ENCODE assay signal across 10 cellular contexts in genomic region chr19:6500837-6501739, GRCh38. TPM values are rescaled to one million over a fixed set of nuclear protein-coding genes. Genes with fewer than 3 reads are reported as not detected.
A peak's percentile ranks its signal among the peaks of the same experiment; 100 is the strongest.
DNase-seq lines count a peak whose midpoint lies in the region; ATAC-seq and TF ChIP-seq lines count a peak whose summit lies in the region.
"Had no signal": no experiment of that assay in that cellular context is flagged by ENCODE, and none has a peak within 500 bp of the region (broad histone marks: within the 10 kb centered on the region; RNA-seq: fewer than 3 reads in every experiment).

No MANE protein-coding gene starts in this region.

- in situ Hi-C loops in GM13976 (cut with MboI; ENCODE audit: low sequenced_read_pairs, unreplicated experiment): loop anchor here (25.0 kb wide), 1 partner anchor 361 kb away; no protein-coding TSS in a partner anchor

- H3K27me3 ChIP-seq in heart left ventricle (peaks cover 21 to 57% (median 38%) of the 10 kb centered on the region in 9 donors), iPS-20b (ENCODE audit: insufficient read depth, low read length) (peaks cover 27% of the 10 kb centered on the region), testis (no peaks in the 10 kb centered on the region)

- TF ChIP-seq CTCF in heart left ventricle (IDR thresholded peaks at IDR 0.05): no peak
- TF ChIP-seq CTCF in testis (IDR thresholded peaks at IDR 0.05): no peak
- no peak for TF ChIP-seq CTCF in GM13976 (IDR thresholded peaks at IDR 0.05; ENCODE audit: borderline replicate concordance, control extremely low read depth, extremely low read depth, insufficient read depth, missing control alignments)

- H3K9ac ChIP-seq in iPS-20b (ENCODE audit: low read depth, low read length): peak overlapping the region; percentile 61; the same call in 1 of the 2 replicates
- H3K9ac ChIP-seq: GM23248 had no signal

- H3K27me3 Mint-ChIP-seq in activated T-helper 17 cell treated with anti-CD3 and anti-CD28 coated beads, Interleukin-2, amount 50 U/mL, for 72 hours: peaks cover 15% of the 10 kb centered on the region

- no peaks in the 10 kb centered on the region for H3K36me3 ChIP-seq in heart left ventricle
- H3K36me3 ChIP-seq in iPS-20b (ENCODE audit: insufficient read depth, low read depth, low read length): no peaks in the 10 kb centered on the region
- H3K36me3 ChIP-seq in testis (ENCODE audit: low read depth, missing control alignments): no peaks in the 10 kb centered on the region

- no peak overlapping the region for H3K27ac ChIP-seq in heart left ventricle
- H3K27ac ChIP-seq in iPS-20b (ENCODE audit: low read length): no peak overlapping the region
- no peak overlapping the region for H3K27ac ChIP-seq in testis
- H3K27ac ChIP-seq: C4-2B, GM23248 had no signal

- WGBS in heart left ventricle, 4 donors: 42 to 57% (median 54%) methylated on average over 13 to 24 of the region's 24 CpGs
- 49 to 52% methylated on average over 17 to 23 of the region's 24 CpGs for WGBS in testis, 2 donors

- no peaks in the 10 kb centered on the region for H3K36me3 Mint-ChIP-seq in activated T-helper 17 cell treated with anti-CD3 and anti-CD28 coated beads, Interleukin-2, amount 50 U/mL, for 72 hours (ENCODE audit: low read depth)

- no peaks in the 10 kb centered on the region for H3K9me3 Mint-ChIP-seq in activated T-helper 17 cell treated with anti-CD3 and anti-CD28 coated beads, Interleukin-2, amount 50 U/mL, for 72 hours

- intact Hi-C loops in heart left ventricle (cut with DNase I) (no loop called here), left ventricle myocardium superior (cut with micrococcal nuclease) (no loop called here), testis (cut with DNase I; ENCODE audit: low total_unique reads) (no loop called here)

- no peak overlapping the region for H3K27ac Mint-ChIP-seq in activated T-helper 17 cell treated with anti-CD3 and anti-CD28 coated beads, Interleukin-2, amount 50 U/mL, for 72 hours

- H3K4me1 ChIP-seq in heart left ventricle: peaks cover 0 to 16% (median 7%) of the 10 kb centered on the region in 12 donors
- no peaks in the 10 kb centered on the region for H3K4me1 ChIP-seq in iPS-20b (ENCODE audit: insufficient read depth, low read length)
- peaks cover 14% of the 10 kb centered on the region for H3K4me1 ChIP-seq in testis

- peak overlapping the region; percentile 77 for H3K4me3 Mint-ChIP-seq in activated T-helper 17 cell treated with anti-CD3 and anti-CD28 coated beads, Interleukin-2, amount 50 U/mL, for 72 hours

- TF ChIP-seq POLR2A in heart left ventricle (IDR thresholded peaks at IDR 0.05) (no peak), testis (IDR thresholded peaks at IDR 0.05) (no peak)

- no peaks in the 10 kb centered on the region for H3K9me3 ChIP-seq in heart left ventricle
- H3K9me3 ChIP-seq in iPS-20b (ENCODE audit: insufficient read depth, low read depth, low read length): no peaks in the 10 kb centered on the region
- H3K9me3 ChIP-seq in testis: no peaks in the 10 kb centered on the region

- peaks cover 8% of the 10 kb centered on the region for H3K4me1 Mint-ChIP-seq in activated T-helper 17 cell treated with anti-CD3 and anti-CD28 coated beads, Interleukin-2, amount 50 U/mL, for 72 hours

- DNase-seq in heart left ventricle: no peak
- DNase-seq in left ventricle myocardium superior: no peak
- DNase-seq in testis: no peak
- DNase-seq in AG20443 (ENCODE audit: low spot score): no peak
- no peak for DNase-seq in GM13976 (ENCODE audit: low spot score)
- DNase-seq: GM23248 had no signal

- ATAC-seq in heart left ventricle: no peak
- no peak for ATAC-seq in left ventricle myocardium superior
- ATAC-seq in activated T-helper 17 cell treated with anti-CD3 and anti-CD28 coated beads, Interleukin-2, amount 50 U/mL, for 72 hours (replicated peaks): no peak
- no peak for ATAC-seq in GM19467 (IDR thresholded peaks at IDR 0.05; ENCODE audit: unreplicated experiment)

- H3K4me3 ChIP-seq in heart left ventricle (peak overlapping the region in 10 of 12 donors; percentile 38 to 58 (median 46)), iPS-20b (ENCODE audit: low read length) (peak overlapping the region; percentile 63), testis (peak overlapping the region; percentile 49 to 65)

RNA-seq across cellular contexts. Expression of gene TUBB4A, which starts 1.0 kb away (rescaled TPM):
- total RNA-seq in heart left ventricle (1 to 10 TPM in 6 of 9 donors, under 1 TPM in 3; 0.41 to 4.8 (median 1.6) TPM), left ventricle myocardium superior (2.8 TPM), testis (100 to 1,000 TPM; 217 to 277 TPM)
- polyA plus RNA-seq in heart left ventricle (1 to 10 TPM in 1 of 2 donors, under 1 TPM in 1; 0.15 to 2.0 TPM), testis (ENCODE audit: insufficient read depth, low read depth, low replicate concordance) (205 TPM)
- 1 to 10 TPM; 2.6 to 2.7 TPM for total RNA-seq in activated T-helper 17 cell treated with anti-CD3 and anti-CD28 coated beads, Interleukin-2, amount 50 U/mL, for 72 hours
- total RNA-seq: GM23248 had no signal
- polyA plus RNA-seq: GM23248 had no signal

RNA-seq across cellular contexts. Expression of gene DENND1C, which starts 19.5 kb away (rescaled TPM):
- 1 to 10 TPM in 2 of 9 donors, under 1 TPM in 7; 0.17 to 9.5 (median 0.50) TPM for total RNA-seq in heart left ventricle
- under 1 TPM; 0.25 to 0.42 TPM for polyA plus RNA-seq in heart left ventricle
- total RNA-seq in left ventricle myocardium superior: 0.87 TPM
- 10 to 100 TPM; 64.3 to 73.2 TPM for total RNA-seq in activated T-helper 17 cell treated with anti-CD3 and anti-CD28 coated beads, Interleukin-2, amount 50 U/mL, for 72 hours
- 1 to 10 TPM; 1.9 to 3.2 TPM for total RNA-seq in testis
- polyA plus RNA-seq in testis (ENCODE audit: insufficient read depth, low read depth, low replicate concordance): 2.9 TPM
- total RNA-seq: GM23248 had no signal
- polyA plus RNA-seq: GM23248 had no signal

RNA-seq across cellular contexts. Expression of gene TNFSF9, which starts 29.7 kb away (rescaled TPM):
- total RNA-seq in heart left ventricle: under 1 TPM in 4 of 9 donors, not detected in 5; 0.21 to 0.77 (median 0.49) TPM
- polyA plus RNA-seq in heart left ventricle: under 1 TPM; 0.08 to 0.11 TPM
- 1.0 TPM for total RNA-seq in left ventricle myocardium superior
- total RNA-seq in activated T-helper 17 cell treated with anti-CD3 and anti-CD28 coated beads, Interleukin-2, amount 50 U/mL, for 72 hours: 1 to 10 TPM; 2.9 to 6.0 TPM
- 1 to 10 TPM; 5.7 to 8.4 TPM for total RNA-seq in testis
- 3.1 TPM for polyA plus RNA-seq in testis (ENCODE audit: insufficient read depth, low read depth, low replicate concordance)

RNA-seq across cellular contexts. Expression of gene CRB3, which starts 37.0 kb away (rescaled TPM):
- total RNA-seq in heart left ventricle: 1 to 10 TPM in 1 of 9 donors, under 1 TPM in 2, not detected in 6; 0.40 to 1.6 (median 0.52) TPM
- under 1 TPM in 1 of 2 donors, not detected in 1; 0.28 TPM for polyA plus RNA-seq in heart left ventricle
- not detected for total RNA-seq in left ventricle myocardium superior
- total RNA-seq in activated T-helper 17 cell treated with anti-CD3 and anti-CD28 coated beads, Interleukin-2, amount 50 U/mL, for 72 hours: 1 to 10 TPM in 1 of 2 donors, not detected in 1; 2.2 TPM
- total RNA-seq in testis: 1 to 10 TPM; 1.2 to 2.0 TPM
- polyA plus RNA-seq in testis (ENCODE audit: insufficient read depth, low read depth, low replicate concordance): 2.3 TPM
- total RNA-seq: GM23248 had no signal
- polyA plus RNA-seq: GM23248 had no signal

RNA-seq across cellular contexts. Expression of gene SLC25A23, which starts 41.5 kb away (rescaled TPM):
- total RNA-seq in heart left ventricle (100 to 1,000 TPM in 6 of 9 donors, 10 to 100 TPM in 3; 78.4 to 208 (median 114) TPM), left ventricle myocardium superior (110 TPM), testis (10 to 100 TPM; 34.3 to 38.5 TPM)
- polyA plus RNA-seq in heart left ventricle (100 to 1,000 TPM in 1 of 2 donors, 10 to 100 TPM in 1; 64.4 to 120 TPM), testis (ENCODE audit: insufficient read depth, low read depth, low replicate concordance) (26.9 TPM)
- total RNA-seq in activated T-helper 17 cell treated with anti-CD3 and anti-CD28 coated beads, Interleukin-2, amount 50 U/mL, for 72 hours: 1 to 10 TPM; 7.8 to 7.9 TPM

Comparison
In these comparisons a context has a peak if more than half of its experiments do, and no peak if none do; other contexts are left out.
1. RNA of gene TUBB4A, which starts 1.0 kb away (total RNA-seq): 217 to 277 TPM in testis; 2.8 TPM in left ventricle myocardium superior (single experiment), 2.6 to 2.7 TPM in activated T-helper 17 cell treated with anti-CD3 and anti-CD28 coated beads, Interleukin-2, amount 50 U/mL, for 72 hours and 0.41 to 4.8 TPM in heart left ventricle; every median in the first group is over 10 times any median in the second.
2. RNA of gene DENND1C, which starts 19.5 kb away (total RNA-seq): 64.3 to 73.2 TPM in activated T-helper 17 cell treated with anti-CD3 and anti-CD28 coated beads, Interleukin-2, amount 50 U/mL, for 72 hours; 1.9 to 3.2 TPM in testis, 0.87 TPM in left ventricle myocardium superior (single experiment) and 0.17 to 9.5 TPM in heart left ventricle; every median in the first group is over 4 times any median in the second.
3. Peak in every context shown above with its lines, with median percentiles within 50 percentile points of each other: H3K4me3 ChIP-seq.